In the genomic region with DNA sequence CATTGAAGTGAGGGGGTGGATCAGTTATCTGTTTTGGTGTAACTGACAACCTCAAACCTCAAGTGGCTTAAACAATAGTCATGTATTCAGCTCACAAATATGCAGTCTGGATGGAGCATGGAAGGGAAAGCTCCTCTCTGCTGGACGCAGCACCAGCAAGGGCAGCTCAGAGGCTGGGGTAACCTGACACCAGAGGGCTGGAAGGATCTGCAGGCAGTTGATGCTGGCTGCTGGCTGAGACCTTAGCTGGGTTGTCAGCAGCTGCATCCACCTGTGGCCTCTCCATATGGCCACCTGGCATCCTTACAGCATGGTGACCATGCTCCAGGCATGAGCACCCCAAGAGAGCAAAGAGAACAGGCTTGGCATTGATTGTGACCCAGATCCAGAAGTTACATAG, we compare ENCODE assay signal across 1 cellular context.
TF ChIP-seq lines count a peak whose summit lies in the region.

No MANE protein-coding gene starts in this region.

TF ChIP-seq in H1, 55 proteins besides CTCF, POLR2A, EP300 and RAD21:
- peak; percentile 22; the same call in 1 of the 2 replicates for TF ChIP-seq SIX5 (IDR thresholded peaks at IDR 0.05; ENCODE audit: low read depth, low read length)
- TF ChIP-seq, protein P1, sequence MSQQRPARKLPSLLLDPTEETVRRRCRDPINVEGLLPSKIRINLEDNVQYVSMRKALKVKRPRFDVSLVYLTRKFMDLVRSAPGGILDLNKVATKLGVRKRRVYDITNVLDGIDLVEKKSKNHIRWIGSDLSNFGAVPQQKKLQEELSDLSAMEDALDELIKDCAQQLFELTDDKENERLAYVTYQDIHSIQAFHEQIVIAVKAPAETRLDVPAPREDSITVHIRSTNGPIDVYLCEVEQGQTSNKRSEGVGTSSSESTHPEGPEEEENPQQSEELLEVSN (IDR thresholded peaks at IDR 0.05) = no peak
- peak; percentile 58; the same call in 1 of the 2 replicates for TF ChIP-seq KDM1A (IDR thresholded peaks at IDR 0.05; ENCODE audit: borderline replicate concordance, low read length)
- TF ChIP-seq TCF12 (IDR thresholded peaks at IDR 0.05; ENCODE audit: low read depth, low read length) = 0 out of 2 replicates have a peak, but pooled peaks have one; percentile 66
- TF ChIP-seq, protein P2, sequence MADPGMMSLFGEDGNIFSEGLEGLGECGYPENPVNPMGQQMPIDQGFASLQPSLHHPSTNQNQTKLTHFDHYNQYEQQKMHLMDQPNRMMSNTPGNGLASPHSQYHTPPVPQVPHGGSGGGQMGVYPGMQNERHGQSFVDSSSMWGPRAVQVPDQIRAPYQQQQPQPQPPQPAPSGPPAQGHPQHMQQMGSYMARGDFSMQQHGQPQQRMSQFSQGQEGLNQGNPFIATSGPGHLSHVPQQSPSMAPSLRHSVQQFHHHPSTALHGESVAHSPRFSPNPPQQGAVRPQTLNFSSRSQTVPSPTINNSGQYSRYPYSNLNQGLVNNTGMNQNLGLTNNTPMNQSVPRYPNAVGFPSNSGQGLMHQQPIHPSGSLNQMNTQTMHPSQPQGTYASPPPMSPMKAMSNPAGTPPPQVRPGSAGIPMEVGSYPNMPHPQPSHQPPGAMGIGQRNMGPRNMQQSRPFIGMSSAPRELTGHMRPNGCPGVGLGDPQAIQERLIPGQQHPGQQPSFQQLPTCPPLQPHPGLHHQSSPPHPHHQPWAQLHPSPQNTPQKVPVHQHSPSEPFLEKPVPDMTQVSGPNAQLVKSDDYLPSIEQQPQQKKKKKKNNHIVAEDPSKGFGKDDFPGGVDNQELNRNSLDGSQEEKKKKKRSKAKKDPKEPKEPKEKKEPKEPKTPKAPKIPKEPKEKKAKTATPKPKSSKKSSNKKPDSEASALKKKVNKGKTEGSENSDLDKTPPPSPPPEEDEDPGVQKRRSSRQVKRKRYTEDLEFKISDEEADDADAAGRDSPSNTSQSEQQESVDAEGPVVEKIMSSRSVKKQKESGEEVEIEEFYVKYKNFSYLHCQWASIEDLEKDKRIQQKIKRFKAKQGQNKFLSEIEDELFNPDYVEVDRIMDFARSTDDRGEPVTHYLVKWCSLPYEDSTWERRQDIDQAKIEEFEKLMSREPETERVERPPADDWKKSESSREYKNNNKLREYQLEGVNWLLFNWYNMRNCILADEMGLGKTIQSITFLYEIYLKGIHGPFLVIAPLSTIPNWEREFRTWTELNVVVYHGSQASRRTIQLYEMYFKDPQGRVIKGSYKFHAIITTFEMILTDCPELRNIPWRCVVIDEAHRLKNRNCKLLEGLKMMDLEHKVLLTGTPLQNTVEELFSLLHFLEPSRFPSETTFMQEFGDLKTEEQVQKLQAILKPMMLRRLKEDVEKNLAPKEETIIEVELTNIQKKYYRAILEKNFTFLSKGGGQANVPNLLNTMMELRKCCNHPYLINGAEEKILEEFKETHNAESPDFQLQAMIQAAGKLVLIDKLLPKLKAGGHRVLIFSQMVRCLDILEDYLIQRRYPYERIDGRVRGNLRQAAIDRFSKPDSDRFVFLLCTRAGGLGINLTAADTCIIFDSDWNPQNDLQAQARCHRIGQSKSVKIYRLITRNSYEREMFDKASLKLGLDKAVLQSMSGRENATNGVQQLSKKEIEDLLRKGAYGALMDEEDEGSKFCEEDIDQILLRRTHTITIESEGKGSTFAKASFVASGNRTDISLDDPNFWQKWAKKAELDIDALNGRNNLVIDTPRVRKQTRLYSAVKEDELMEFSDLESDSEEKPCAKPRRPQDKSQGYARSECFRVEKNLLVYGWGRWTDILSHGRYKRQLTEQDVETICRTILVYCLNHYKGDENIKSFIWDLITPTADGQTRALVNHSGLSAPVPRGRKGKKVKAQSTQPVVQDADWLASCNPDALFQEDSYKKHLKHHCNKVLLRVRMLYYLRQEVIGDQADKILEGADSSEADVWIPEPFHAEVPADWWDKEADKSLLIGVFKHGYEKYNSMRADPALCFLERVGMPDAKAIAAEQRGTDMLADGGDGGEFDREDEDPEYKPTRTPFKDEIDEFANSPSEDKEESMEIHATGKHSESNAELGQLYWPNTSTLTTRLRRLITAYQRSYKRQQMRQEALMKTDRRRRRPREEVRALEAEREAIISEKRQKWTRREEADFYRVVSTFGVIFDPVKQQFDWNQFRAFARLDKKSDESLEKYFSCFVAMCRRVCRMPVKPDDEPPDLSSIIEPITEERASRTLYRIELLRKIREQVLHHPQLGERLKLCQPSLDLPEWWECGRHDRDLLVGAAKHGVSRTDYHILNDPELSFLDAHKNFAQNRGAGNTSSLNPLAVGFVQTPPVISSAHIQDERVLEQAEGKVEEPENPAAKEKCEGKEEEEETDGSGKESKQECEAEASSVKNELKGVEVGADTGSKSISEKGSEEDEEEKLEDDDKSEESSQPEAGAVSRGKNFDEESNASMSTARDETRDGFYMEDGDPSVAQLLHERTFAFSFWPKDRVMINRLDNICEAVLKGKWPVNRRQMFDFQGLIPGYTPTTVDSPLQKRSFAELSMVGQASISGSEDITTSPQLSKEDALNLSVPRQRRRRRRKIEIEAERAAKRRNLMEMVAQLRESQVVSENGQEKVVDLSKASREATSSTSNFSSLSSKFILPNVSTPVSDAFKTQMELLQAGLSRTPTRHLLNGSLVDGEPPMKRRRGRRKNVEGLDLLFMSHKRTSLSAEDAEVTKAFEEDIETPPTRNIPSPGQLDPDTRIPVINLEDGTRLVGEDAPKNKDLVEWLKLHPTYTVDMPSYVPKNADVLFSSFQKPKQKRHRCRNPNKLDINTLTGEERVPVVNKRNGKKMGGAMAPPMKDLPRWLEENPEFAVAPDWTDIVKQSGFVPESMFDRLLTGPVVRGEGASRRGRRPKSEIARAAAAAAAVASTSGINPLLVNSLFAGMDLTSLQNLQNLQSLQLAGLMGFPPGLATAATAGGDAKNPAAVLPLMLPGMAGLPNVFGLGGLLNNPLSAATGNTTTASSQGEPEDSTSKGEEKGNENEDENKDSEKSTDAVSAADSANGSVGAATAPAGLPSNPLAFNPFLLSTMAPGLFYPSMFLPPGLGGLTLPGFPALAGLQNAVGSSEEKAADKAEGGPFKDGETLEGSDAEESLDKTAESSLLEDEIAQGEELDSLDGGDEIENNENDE (IDR thresholded peaks at IDR 0.05; ENCODE audit: insufficient replicate concordance, low read length) = no peak
- 0 out of 4 replicates have a peak, but pooled peaks of 1 of the 2 experiments have one; percentile 39 for TF ChIP-seq HDAC2 (IDR thresholded peaks at IDR 0.05; ENCODE audit: borderline replicate concordance in 1 of 2, low read depth in 2 of 2, low read length in 2 of 2)
- TF ChIP-seq SRF (IDR thresholded peaks at IDR 0.05; ENCODE audit: low read depth, low read length) = no peak
- no peak for TF ChIP-seq CREB1 (IDR thresholded peaks at IDR 0.05)
